Comparison of ENCODE assay signal across 9 cellular contexts in the genomic region with DNA sequence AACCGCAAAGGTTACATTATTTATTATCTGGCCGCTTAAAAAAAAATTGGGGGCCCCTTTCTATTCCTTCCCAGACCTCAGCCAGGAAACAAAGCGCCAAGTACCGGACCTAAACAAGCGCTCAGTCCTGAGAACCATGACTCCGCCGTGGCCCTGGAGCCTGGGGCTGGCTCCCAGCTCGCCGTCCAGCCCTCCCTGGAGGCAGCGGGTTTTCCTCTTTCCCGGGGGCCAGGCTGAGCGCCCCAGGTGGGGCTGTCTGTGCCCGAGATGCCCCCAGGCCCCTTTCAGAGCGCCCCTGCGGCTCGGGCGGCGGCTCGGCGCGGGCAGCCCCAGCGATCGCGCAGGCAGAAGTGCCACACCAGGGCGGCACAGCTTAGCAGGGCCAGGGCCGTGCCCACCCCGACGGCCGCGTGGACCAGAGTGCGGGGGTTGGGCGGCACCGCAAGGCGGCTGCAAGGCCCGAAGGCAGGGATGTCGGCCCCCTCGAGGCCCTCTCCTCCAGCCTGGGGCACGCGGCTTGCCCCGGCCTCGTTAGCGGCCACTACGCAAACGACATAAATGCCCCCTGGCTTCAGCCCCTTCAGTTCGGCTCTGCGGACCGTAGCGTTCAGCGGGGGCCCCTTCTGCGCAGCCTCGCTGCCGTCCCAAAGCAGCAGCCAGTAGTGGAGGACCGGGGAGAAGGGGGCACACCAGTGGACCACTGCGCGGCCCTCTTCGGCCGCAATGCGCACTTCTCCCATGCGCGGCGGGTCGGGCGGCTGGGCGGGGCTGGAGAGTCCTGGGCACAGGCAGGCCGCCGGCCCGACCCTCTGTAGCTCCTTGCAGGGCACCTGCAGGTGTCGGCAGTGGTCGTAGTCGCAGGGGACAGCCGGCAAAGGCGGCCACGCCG. TPM values are rescaled to one million over a fixed set of nuclear protein-coding genes. Genes with fewer than 3 reads are reported as not detected.
DNase-seq lines count a peak whose midpoint lies in the region; ATAC-seq and TF ChIP-seq lines count a peak whose summit lies in the region.
"Had no signal": no experiment of that assay in that cellular context is flagged by ENCODE, and none has a peak within 500 bp of the region (broad histone marks: within the 10 kb centered on the region; RNA-seq: fewer than 3 reads in every experiment).

No MANE protein-coding gene starts in this region.

- H3K27me3 ChIP-seq in esophagus muscularis mucosa (peaks cover 3 to 20% (median 8%) of the 10 kb centered on the region in 4 donors), psoas muscle (ENCODE audit: insufficient read depth in 3 of 3, low read length in 2 of 3) (no peaks in the 10 kb centered on the region)

- peak; percentile 21 for DNase-seq in GM03348 (ENCODE audit: low spot score)
- no peak for DNase-seq in esophagus muscularis mucosa (ENCODE audit: extremely low spot score)
- peak in 1 of 2 donors; percentile 27 for DNase-seq in psoas muscle
- DNase-seq in activated effector memory CD4-positive, alpha-beta T cell treated with anti-CD3 and anti-CD28 coated beads, Interleukin-2, amount 50 U/mL, for 16 hours, result no peak
- no peak for DNase-seq in NCI-H1417 (lab: John Stamatoyannopoulos, UW)
- DNase-seq in stimulated activated CD4-positive, alpha-beta T cell treated with anti-CD3 and anti-CD28 coated beads, Interleukin-12 subunit alpha, Interleukin-12 subunit beta, amount 100 ng/mL, for 4 hours, result no peak
- DNase-seq: activated gamma-delta T cell; stimulated activated CD4-positive, alpha-beta T cell treated with anti-CD3 and anti-CD28 coated beads, Interleukin-2, amount 100 ng/mL, for 24 hours had no signal

- H3K4me1 ChIP-seq in esophagus muscularis mucosa (peaks cover 7 to 34% (median 28%) of the 10 kb centered on the region in 4 donors), psoas muscle (no peaks in the 10 kb centered on the region)

- H3K36me3 ChIP-seq in esophagus muscularis mucosa (peaks cover 9 to 31% (median 29%) of the 10 kb centered on the region in 4 donors), psoas muscle (ENCODE audit: insufficient read depth in 1 of 2, low read depth in 1 of 2) (peaks cover 0 to 31% of the 10 kb centered on the region in 2 donors)

- H3K4me3 ChIP-seq in esophagus muscularis mucosa (peak overlapping the region; percentile 47 to 57 (median 50)), psoas muscle (peak overlapping the region; percentile 43)

- H3K27ac ChIP-seq in esophagus muscularis mucosa (replicated peaks in 1 of 4) (peak overlapping the region; percentile 57 to 80 (median 72)), psoas muscle (no peak overlapping the region)
- H3K27ac ChIP-seq: C4-2B had no signal

- peak in 3 of 4 donors; percentile 12 to 26 (median 13) for ATAC-seq in psoas muscle

- H3K9me3 ChIP-seq in esophagus muscularis mucosa, result no peaks in the 10 kb centered on the region
- no peaks in the 10 kb centered on the region for H3K9me3 ChIP-seq in psoas muscle

- WGBS in esophagus muscularis mucosa, result 55% methylated on average over 20 of the region's 74 CpGs
- 48 to 61% (median 51%) methylated on average over 68 to 74 of the region's 74 CpGs for WGBS in psoas muscle, 3 donors

- no peak for TF ChIP-seq EP300 in esophagus muscularis mucosa (IDR thresholded peaks at IDR 0.05)

- intact Hi-C loops in esophagus muscularis mucosa (cut with DNase I), result no loop called here
- intact Hi-C loops in psoas muscle (cut with DNase I), result no loop called here

- TF ChIP-seq CTCF in esophagus muscularis mucosa (IDR thresholded peaks at IDR 0.05) (no peak), psoas muscle (IDR thresholded peaks at IDR 0.05) (no peak)

- no peak for TF ChIP-seq POLR2A in esophagus muscularis mucosa (IDR thresholded peaks at IDR 0.05; ENCODE audit: low read depth)

RNA-seq across cellular contexts. Expression of gene LRRN4CL, which starts 1.6 kb away (rescaled TPM):
- total RNA-seq in esophagus muscularis mucosa (10 to 100 TPM; 29.9 to 48.2 (median 39.2) TPM), psoas muscle (1 to 10 TPM; 2.4 to 4.8 (median 3.8) TPM)
- polyA plus RNA-seq in psoas muscle, result 1 to 10 TPM; 1.8 to 3.7 (median 2.8) TPM

RNA-seq across cellular contexts. Expression of gene UBXN1, which starts 8.9 kb away (rescaled TPM):
- total RNA-seq in esophagus muscularis mucosa (100 to 1,000 TPM; 192 to 277 (median 234) TPM), psoas muscle (100 to 1,000 TPM; 102 to 204 (median 149) TPM)
- 100 to 1,000 TPM; 225 to 376 (median 295) TPM for polyA plus RNA-seq in psoas muscle

RNA-seq across cellular contexts. Expression of gene LBHD1, which starts 15.7 kb away (rescaled TPM):
- 1 to 10 TPM; 1.6 to 2.5 (median 1.7) TPM for total RNA-seq in esophagus muscularis mucosa
- total RNA-seq in psoas muscle, result 1 to 10 TPM in 3 of 4 donors, under 1 TPM in 1; 0.74 to 3.2 (median 1.9) TPM
- 1 to 10 TPM in 2 of 3 donors, under 1 TPM in 1; 0.98 to 3.6 (median 1.6) TPM for polyA plus RNA-seq in psoas muscle

RNA-seq across cellular contexts. Expression of gene UQCC3, which starts 16.3 kb away (rescaled TPM):
- total RNA-seq in esophagus muscularis mucosa (1 to 10 TPM; 6.3 to 7.5 (median 7.1) TPM), psoas muscle (1 to 10 TPM; 5.2 to 8.8 (median 7.1) TPM)
- polyA plus RNA-seq in psoas muscle, result 10 to 100 TPM in 1 of 3 donors, 1 to 10 TPM in 2; 6.4 to 16.5 (median 8.6) TPM

RNA-seq across cellular contexts. Expression of gene BSCL2, which starts 19.5 kb away (rescaled TPM):
- 10 to 100 TPM; 25.3 to 58.1 (median 39.2) TPM for total RNA-seq in esophagus muscularis mucosa
- total RNA-seq in psoas muscle, result 10 to 100 TPM; 17.0 to 45.4 (median 29.0) TPM
- polyA plus RNA-seq in psoas muscle, result 100 to 1,000 TPM in 1 of 3 donors, 10 to 100 TPM in 2; 61.5 to 174 (median 63.5) TPM

Comparison
In these comparisons a context has a peak if more than half of its experiments do, and no peak if none do; other contexts are left out.
1. RNA of gene LRRN4CL, which starts 1.6 kb away (total RNA-seq): 29.9 to 48.2 TPM in esophagus muscularis mucosa; 2.4 to 4.8 TPM in psoas muscle; every median in the first group is over 4 times any median in the second.